Comparison of ENCODE assay signal across 8 cellular contexts in genomic region chr12:75977590-75977951, GRCh38. TPM values are rescaled to one million over a fixed set of nuclear protein-coding genes. Genes with fewer than 3 reads are reported as not detected.
DNase-seq lines count a peak whose midpoint lies in the region; ATAC-seq, FAIRE-seq and TF ChIP-seq lines count a peak whose summit lies in the region.

No MANE protein-coding gene starts in this region.

- ATAC-seq in GM19452 (IDR thresholded peaks at IDR 0.05; ENCODE audit: unreplicated experiment) = peak; percentile 2

- no peaks in the 10 kb centered on the region for H3K36me3 ChIP-seq in effector memory CD4-positive, alpha-beta T cell (ENCODE audit: control insufficient read depth, insufficient read depth, low read length)
- H3K36me3 ChIP-seq in small intestine (ENCODE audit: control insufficient read depth in 2 of 2, insufficient read depth in 2 of 2, low read length in 2 of 2) = no peaks in the 10 kb centered on the region

- H3K27me3 ChIP-seq in HL-60 (ENCODE audit: insufficient read depth, poor library complexity, severe bottlenecking) (no peaks in the 10 kb centered on the region), small intestine (ENCODE audit: control insufficient read depth in 2 of 2, insufficient read depth in 2 of 2, low read length in 2 of 2) (no peaks in the 10 kb centered on the region)
- H3K27me3 ChIP-seq in effector memory CD4-positive, alpha-beta T cell (replicated peaks; ENCODE audit: control insufficient read depth, insufficient read depth, low read length, poor library complexity, severe bottlenecking) = no peaks in the 10 kb centered on the region

- no peak for FAIRE-seq in small intestine (lab: Jason Lieb, UNC)

- 55 to 67% (median 60%) methylated on average over 5 of the region's 5 CpGs for WGBS in small intestine, 3 donors

- peaks cover 23% of the 10 kb centered on the region for H3K4me1 ChIP-seq in effector memory CD4-positive, alpha-beta T cell (ENCODE audit: control insufficient read depth, insufficient read depth, low read length, poor library complexity, severe bottlenecking)
- peaks cover 2 to 26% of the 10 kb centered on the region in 2 donors for H3K4me1 ChIP-seq in small intestine (ENCODE audit: control insufficient read depth in 2 of 2, insufficient read depth in 1 of 2, low read depth in 1 of 2, low read length in 1 of 2)

- H3K9me3 ChIP-seq in effector memory CD4-positive, alpha-beta T cell (ENCODE audit: control insufficient read depth, low read length) = no peaks in the 10 kb centered on the region
- no peaks in the 10 kb centered on the region for H3K9me3 ChIP-seq in small intestine (ENCODE audit: control insufficient read depth, low read depth)

- DNase-seq in HL-60 (ENCODE audit: low read depth in 1 of 2, low spot score in 1 of 2) = no peak
- DNase-seq in effector memory CD4-positive, alpha-beta T cell = no peak
- no peak for DNase-seq in small intestine
- no peak for DNase-seq in NCI-H69 (lab: John Stamatoyannopoulos, UW)
- no peak for DNase-seq in DMS 273 treated with DMSO at 0.1 percent for 48 hours (lab: John Stamatoyannopoulos, UW)
- DNase-seq in NCI-H2029 treated with DMSO at 0.1 percent for 48 hours (lab: John Stamatoyannopoulos, UW) = no peak
- no peak for DNase-seq in NCI-H526 treated with DMSO at 0.1 percent for 48 hours (lab: John Stamatoyannopoulos, UW)

- TF ChIP-seq CTCF in HL-60 (IDR thresholded peaks at IDR 0.05; ENCODE audit: insufficient read depth, low read length) = no peak

- peak overlapping the region; percentile 62 for H3K27ac ChIP-seq in HL-60 (replicated peaks)
- peak overlapping the region; percentile 66 for H3K27ac ChIP-seq in effector memory CD4-positive, alpha-beta T cell (ENCODE audit: insufficient read depth, low read length, poor library complexity, severe bottlenecking)
- H3K27ac ChIP-seq in small intestine (ENCODE audit: low read depth in 1 of 2, low read length in 1 of 2) = peak overlapping the region; percentile 25 to 88

- H3K4me3 ChIP-seq in HL-60 (replicated peaks; ENCODE audit: insufficient read depth, low read length) (no peak overlapping the region), small intestine (ENCODE audit: low read depth in 1 of 2, low read length in 2 of 2) (no peak overlapping the region)
- H3K4me3 ChIP-seq in effector memory CD4-positive, alpha-beta T cell (ENCODE audit: insufficient read depth, low read depth, low read length, poor library complexity, severe bottlenecking) = no peak overlapping the region

RNA-seq across cellular contexts. Expression of gene PHLDA1, which starts 54.0 kb away (rescaled TPM):
- polyA plus RNA-seq in small intestine = 10 to 100 TPM in 1 of 3 donors, 1 to 10 TPM in 1, under 1 TPM in 1; 0.22 to 10.7 (median 2.2) TPM
